8 cellular contexts compared by ENCODE assay signal in genomic region chr3:51671090-51672082, GRCh38.
DNase-seq lines count a peak whose midpoint lies in the region; ATAC-seq and TF ChIP-seq lines count a peak whose summit lies in the region.

Gene TEX264 (plus strand): TSS chr3:51671252. CDS start chr3:51674305, 3,053 bp downstream.

- ATAC-seq in GM19452 (IDR thresholded peaks at IDR 0.05; ENCODE audit: unreplicated experiment) = peak; percentile 71
- peak; percentile 61 for ATAC-seq in HG03571 (IDR thresholded peaks at IDR 0.05; ENCODE audit: unreplicated experiment)

- peak within 1 kb of the TSS; percentile 84 to 87 for H3K9ac ChIP-seq in mucosa of rectum (ENCODE audit: low read depth in 1 of 2, low read length in 2 of 2)

- no peaks in the 10 kb centered on the region for H3K9me3 ChIP-seq in mucosa of rectum (ENCODE audit: control insufficient read depth in 2 of 2, low read length in 2 of 2)

- H3K36me3 ChIP-seq in mucosa of rectum (ENCODE audit: control insufficient read depth in 2 of 2, insufficient read depth in 2 of 2, low read length in 2 of 2) = peaks cover 11 to 22% of the 10 kb centered on the region in 2 donors

- H3K27me3 ChIP-seq in mucosa of rectum (ENCODE audit: control insufficient read depth in 2 of 2, insufficient read depth in 2 of 2, low read length in 2 of 2) = no peaks in the 10 kb centered on the region

- DNase-seq in COR-L47 (lab: John Stamatoyannopoulos, UW) (peak; percentile 75), OCI-M1 (lab: John Stamatoyannopoulos, UW) (peak; percentile 79), activated T-cell treated with anti-CD3 and anti-CD28 coated beads for 48 hours (ENCODE audit: low read depth) (peak; percentile 92), erythroblast (lab: John Stamatoyannopoulos, UW) (peak; percentile 92 to 97)
- peak; percentile 92 for DNase-seq in stimulated activated CD8-positive, alpha-beta memory T cell treated with anti-CD3 and anti-CD28 coated beads, Interleukin-4, amount 100 ng/mL, for 48 hours

- peak; percentile 85 for TF ChIP-seq POLR2A in erythroblast (IDR thresholded peaks at IDR 0.05; ENCODE audit: low read length)

- H3K4me1 ChIP-seq in mucosa of rectum (ENCODE audit: control insufficient read depth in 2 of 2, insufficient read depth in 2 of 2, low read length in 2 of 2) = peaks cover 22 to 33% of the 10 kb centered on the region in 2 donors

- peak within 1 kb of the TSS; percentile 92 to 95 for H3K27ac ChIP-seq in mucosa of rectum (ENCODE audit: low read depth in 2 of 2, low read length in 2 of 2)

- peak within 1 kb of the TSS; percentile 86 to 90 for H3K4me3 ChIP-seq in mucosa of rectum (ENCODE audit: low read length in 2 of 2)

Comparison
In these comparisons a context has a peak if more than half of its experiments do, and no peak if none do; other contexts are left out.
1. Peak in every context shown above with its lines: DNase-seq, ATAC-seq, H3K4me3 ChIP-seq and H3K27ac ChIP-seq.